8 cellular contexts compared by ENCODE assay signal in genomic region chr2:11746376-11746806, GRCh38. TPM values are rescaled to one million over a fixed set of nuclear protein-coding genes. Genes with fewer than 3 reads are reported as not detected.
DNase-seq lines count a peak whose midpoint lies in the region; ATAC-seq and TF ChIP-seq lines count a peak whose summit lies in the region.

Gene LPIN1 (plus strand): TSS chr2:11746632. CDS start chr2:11765542, 18,910 bp downstream.

- H3K4me2 ChIP-seq in fibroblast of lung (ENCODE audit: extremely low read depth, insufficient read depth, low read length): peak within 1 kb of the TSS; percentile 92

- peak within 1 kb of the TSS; percentile 84 for H3K27ac ChIP-seq in fibroblast of lung (ENCODE audit: insufficient read depth, low read length)

- H3K36me3 ChIP-seq in fibroblast of lung (ENCODE audit: control insufficient read depth, insufficient read depth, low read length): no peaks in the 10 kb centered on the region

- POLR2A ChIA-PET in naive thymus-derived CD8-positive, alpha-beta T cell (lab: Charles Lee): interaction anchor here (0.7 to 3.0 kb wide), 5 partner anchors 8 to 45 kb away, joined by 3 to 16 read pairs (median 6); no protein-coding TSS in a partner anchor

- peak; percentile 56 for ATAC-seq in GM21529 (IDR thresholded peaks at IDR 0.05; ENCODE audit: unreplicated experiment)
- peak; percentile 60 for ATAC-seq in activated T-helper 17 cell treated with anti-CD3 and anti-CD28 coated beads, Interleukin-2, amount 50 U/mL, for 72 hours (replicated peaks)
- peak; percentile 74 to 83 for ATAC-seq in naive thymus-derived CD8-positive, alpha-beta T cell
- peak; percentile 68 to 75 for ATAC-seq in stimulated activated naive B cell treated with anti-CD40 and anti-IgM and Interleukin-4, amounts not matched to agents 10 μg/mL and 1 μg/mL and 100 μg/mL, for 72 hours (replicated peaks)

- H3K4me1 ChIP-seq in fibroblast of lung (ENCODE audit: control insufficient read depth, extremely low read depth, insufficient read depth, low read length): peaks cover 31% of the 10 kb centered on the region

- no peaks in the 10 kb centered on the region for H3K9me3 Mint-ChIP-seq in activated T-helper 17 cell treated with anti-CD3 and anti-CD28 coated beads, Interleukin-2, amount 50 U/mL, for 72 hours
- H3K9me3 Mint-ChIP-seq in naive thymus-derived CD8-positive, alpha-beta T cell: no peaks in the 10 kb centered on the region
- no peaks in the 10 kb centered on the region for H3K9me3 Mint-ChIP-seq in stimulated activated naive B cell treated with anti-CD40 and anti-IgM and Interleukin-4, amounts not matched to agents 10 μg/mL and 1 μg/mL and 100 μg/mL, for 72 hours

- peaks cover 8% of the 10 kb centered on the region for H3K36me3 Mint-ChIP-seq in activated T-helper 17 cell treated with anti-CD3 and anti-CD28 coated beads, Interleukin-2, amount 50 U/mL, for 72 hours (ENCODE audit: low read depth)
- H3K36me3 Mint-ChIP-seq in naive thymus-derived CD8-positive, alpha-beta T cell: no peaks in the 10 kb centered on the region
- H3K36me3 Mint-ChIP-seq in stimulated activated naive B cell treated with anti-CD40 and anti-IgM and Interleukin-4, amounts not matched to agents 10 μg/mL and 1 μg/mL and 100 μg/mL, for 72 hours: peaks cover 10 to 11% of the 10 kb centered on the region in 2 donors

- DNase-seq in DMS53 treated with DMSO at 0.1 percent for 48 hours (lab: John Stamatoyannopoulos, UW; ENCODE audit: unreplicated experiment) (peak; percentile 47), RPMI8226 (peak; percentile 92), fibroblast of lung (ENCODE audit: low read depth in 2 of 2) (peak; percentile 83 to 86)
- DNase-seq in Jurkat, Clone E6-1 (ENCODE audit: low read depth, low spot score): peak; percentile 60
- DNase-seq in naive thymus-derived CD8-positive, alpha-beta T cell: peak; percentile 75 to 90 (median 86)
- peak; percentile 81 for DNase-seq in stimulated activated naive B cell treated with anti-CD40 and anti-IgM and Interleukin-4, amounts not matched to agents 10 μg/mL and 1 μg/mL and 100 μg/mL, for 72 hours

- H3K27me3 ChIP-seq in fibroblast of lung (ENCODE audit: control insufficient read depth, insufficient read depth, low read length): no peaks in the 10 kb centered on the region

- peak within 1 kb of the TSS; percentile 91 for H3K27ac Mint-ChIP-seq in activated T-helper 17 cell treated with anti-CD3 and anti-CD28 coated beads, Interleukin-2, amount 50 U/mL, for 72 hours
- H3K27ac Mint-ChIP-seq in naive thymus-derived CD8-positive, alpha-beta T cell: peak within 1 kb of the TSS; percentile 86 to 96 (median 93)
- peak within 1 kb of the TSS; percentile 91 for H3K27ac Mint-ChIP-seq in stimulated activated naive B cell treated with anti-CD40 and anti-IgM and Interleukin-4, amounts not matched to agents 10 μg/mL and 1 μg/mL and 100 μg/mL, for 72 hours

- no peak for TF ChIP-seq CTCF in fibroblast of lung (conservative IDR thresholded peaks at IDR 0.05 in 1 of 2, IDR thresholded peaks at IDR 0.05 in 1 of 2; ENCODE audit: low read depth in 1 of 2, low read length in 2 of 2)

- peak within 1 kb of the TSS; percentile 84 for H3K9ac ChIP-seq in fibroblast of lung (ENCODE audit: insufficient read depth, low read length)

- H3K27me3 Mint-ChIP-seq in activated T-helper 17 cell treated with anti-CD3 and anti-CD28 coated beads, Interleukin-2, amount 50 U/mL, for 72 hours: no peaks in the 10 kb centered on the region
- no peaks in the 10 kb centered on the region for H3K27me3 Mint-ChIP-seq in naive thymus-derived CD8-positive, alpha-beta T cell
- no peaks in the 10 kb centered on the region for H3K27me3 Mint-ChIP-seq in stimulated activated naive B cell treated with anti-CD40 and anti-IgM and Interleukin-4, amounts not matched to agents 10 μg/mL and 1 μg/mL and 100 μg/mL, for 72 hours

- peaks cover 55% of the 10 kb centered on the region for H3K4me1 Mint-ChIP-seq in activated T-helper 17 cell treated with anti-CD3 and anti-CD28 coated beads, Interleukin-2, amount 50 U/mL, for 72 hours
- peaks cover 46 to 69% (median 67%) of the 10 kb centered on the region in 4 donors for H3K4me1 Mint-ChIP-seq in naive thymus-derived CD8-positive, alpha-beta T cell
- peaks cover 69 to 83% of the 10 kb centered on the region in 2 donors for H3K4me1 Mint-ChIP-seq in stimulated activated naive B cell treated with anti-CD40 and anti-IgM and Interleukin-4, amounts not matched to agents 10 μg/mL and 1 μg/mL and 100 μg/mL, for 72 hours

- peaks cover 48% of the 10 kb centered on the region for H3K79me2 ChIP-seq in fibroblast of lung (ENCODE audit: control insufficient read depth, insufficient read depth, low read length)

- peak within 1 kb of the TSS; percentile 76 for H2AFZ ChIP-seq in fibroblast of lung (ENCODE audit: low read length)

- H3K9me3 ChIP-seq in fibroblast of lung (ENCODE audit: control insufficient read depth, insufficient read depth, low read depth, low read length): no peaks in the 10 kb centered on the region

- H3K4me3 Mint-ChIP-seq in activated T-helper 17 cell treated with anti-CD3 and anti-CD28 coated beads, Interleukin-2, amount 50 U/mL, for 72 hours: peak within 1 kb of the TSS; percentile 95
- peak within 1 kb of the TSS; percentile 85 to 96 (median 93) for H3K4me3 Mint-ChIP-seq in naive thymus-derived CD8-positive, alpha-beta T cell
- H3K4me3 Mint-ChIP-seq in stimulated activated naive B cell treated with anti-CD40 and anti-IgM and Interleukin-4, amounts not matched to agents 10 μg/mL and 1 μg/mL and 100 μg/mL, for 72 hours: peak within 1 kb of the TSS; percentile 92 to 96

- peak within 1 kb of the TSS; percentile 82 for H3K4me3 ChIP-seq in Jurkat, Clone E6-1 (ENCODE audit: low read length)
- H3K4me3 ChIP-seq in fibroblast of lung (replicated peaks in 1 of 4; ENCODE audit: control extremely low read depth in 1 of 4, insufficient read depth in 1 of 4, low read depth in 3 of 4, low read length in 4 of 4): peak within 1 kb of the TSS; percentile 73 to 94 (median 83)

- H4K20me1 ChIP-seq in fibroblast of lung (ENCODE audit: control insufficient read depth, extremely low read depth, insufficient read depth, low read length): no peaks in the 10 kb centered on the region

RNA-seq across cellular contexts. Expression of gene LPIN1, which starts in this region (rescaled TPM):
- polyA plus RNA-seq in Jurkat, Clone E6-1 (2012; ENCODE audit: insufficient read depth, insufficient read length): 19.6 TPM
- total RNA-seq in activated T-helper 17 cell treated with anti-CD3 and anti-CD28 coated beads, Interleukin-2, amount 50 U/mL, for 72 hours: 10 to 100 TPM; 59.0 to 69.2 TPM
- total RNA-seq in fibroblast of lung: 149 and 205 TPM in 2 replicates
- 87.8 and 97.4 TPM in 2 replicates for polyA plus RNA-seq in fibroblast of lung
- polyA plus RNA-seq in fibroblast of lung (2012): 48.3 and 50.4 TPM in 2 replicates
- polyA minus RNA-seq in fibroblast of lung (ENCODE audit: low replicate concordance): 35.1 and 63.6 TPM in 2 replicates
- total RNA-seq in naive thymus-derived CD8-positive, alpha-beta T cell: 10 to 100 TPM; 76.1 to 82.4 TPM
- 10 to 100 TPM; 15.7 to 27.5 (median 19.9) TPM for polyA plus RNA-seq in naive thymus-derived CD8-positive, alpha-beta T cell

Comparison
In these comparisons a context has a peak if more than half of its experiments do, and no peak if none do; other contexts are left out.
1. Peak in every context shown above with its lines: DNase-seq, ATAC-seq, H3K4me3 ChIP-seq and H3K27ac ChIP-seq.